In the genomic region with DNA sequence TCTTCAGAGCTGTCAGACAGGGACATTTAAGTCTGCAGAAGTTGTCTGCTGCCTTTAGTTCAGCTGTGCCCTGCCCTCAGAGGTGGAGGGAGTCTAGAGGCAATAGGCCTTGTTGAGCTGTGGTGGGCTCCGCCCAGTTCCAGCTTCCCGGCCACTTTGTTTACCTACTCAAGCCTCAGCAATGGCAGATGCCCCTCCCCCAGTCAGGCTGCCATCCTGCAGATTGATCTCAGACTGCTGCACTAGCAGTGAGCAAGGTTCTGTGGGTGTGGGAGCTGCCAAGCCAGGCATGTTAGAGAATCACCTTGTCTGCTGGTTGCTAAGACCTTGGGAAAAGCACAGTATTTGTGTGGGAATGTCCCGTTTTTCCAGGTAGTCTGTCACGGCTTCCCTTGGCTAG, we compare ENCODE assay signal across 8 cellular contexts. TPM values are rescaled to one million over a fixed set of nuclear protein-coding genes. Genes with fewer than 3 reads are reported as not detected.
DNase-seq lines count a peak whose midpoint lies in the region; ATAC-seq and TF ChIP-seq lines count a peak whose summit lies in the region.
"Not testable (repeated sequence)": the region's sequence is repeated elsewhere in the genome, so short reads cannot be mapped to it uniquely, and the experiment has no call there.

No MANE protein-coding gene starts in this region.

- not testable (repeated sequence) for H2AK5ac ChIP-seq in H9 (ENCODE audit: insufficient read length, low read length)

- not testable (repeated sequence) for H2BK120ac ChIP-seq in H9 (ENCODE audit: low read depth, low read length, poor library complexity, severe bottlenecking)

- H4K91ac ChIP-seq in H9 (ENCODE audit: insufficient read length, low read depth, low read length), result not testable (repeated sequence)

- H3K27ac ChIP-seq in H9 (ENCODE audit: insufficient read length, low read depth, low read length); WERI-Rb-1; left lung; spleen: not testable (repeated sequence)

- H3K9me3 Mint-ChIP-seq in Caco-2 (ENCODE audit: unreplicated experiment); H9: not testable (repeated sequence)

- not testable (repeated sequence) for H3K23me2 ChIP-seq in H9 (ENCODE audit: insufficient read length, low read depth, low read length, poor library complexity, severe bottlenecking)

- no CpG with 5 or more reads among the region's 4 CpGs for WGBS in H9 (ENCODE audit: extremely low coverage, insufficient read length, low lambda C conversion rate)
- WGBS in spleen, 5 donors, result 81 to 89% (median 84%) methylated on average over 4 of the region's 4 CpGs

- not testable (repeated sequence) for H3K4ac ChIP-seq in H9 (ENCODE audit: low read depth, low read length)

- H3K4me3 ChIP-seq in Caco-2 (ENCODE audit: low read depth, low read length); NT2/D1 (ENCODE audit: insufficient read length, low read depth); WERI-Rb-1 (ENCODE audit: low read depth, low read length); epithelial cell of esophagus (ENCODE audit: low read length); left lung; spleen: not testable (repeated sequence)

- H2BK20ac ChIP-seq in H9 (ENCODE audit: low read depth, low read length, poor library complexity, severe bottlenecking), result not testable (repeated sequence)

- H3K4me1 Mint-ChIP-seq in Caco-2 (ENCODE audit: low read depth, unreplicated experiment); H9: not testable (repeated sequence)

- TF ChIP-seq CTCF in Caco-2 (IDR thresholded peaks at IDR 0.05; ENCODE audit: insufficient read depth in 1 of 2, low read depth in 1 of 2, low read length in 1 of 2, severe bottlenecking in 1 of 2, unreplicated experiment in 1 of 2); H9 (conservative IDR thresholded peaks at IDR 0.05); WERI-Rb-1 (IDR thresholded peaks at IDR 0.05; ENCODE audit: low read depth, low read length); epithelial cell of esophagus (IDR thresholded peaks at IDR 0.05; ENCODE audit: insufficient read depth, low read depth, low read length, missing control alignments); left lung (IDR thresholded peaks at IDR 0.05); spleen (IDR thresholded peaks at IDR 0.05 in 8 of 11, conservative IDR thresholded peaks at IDR 0.05 in 3 of 11): not testable (repeated sequence)

- not testable (repeated sequence) for H4K20me1 ChIP-seq in H9 (ENCODE audit: control insufficient read depth, insufficient read depth, insufficient read length)

- not testable (repeated sequence) for TF ChIP-seq POLR2A in spleen (IDR thresholded peaks at IDR 0.05)

- H3K79me1 ChIP-seq in H9 (ENCODE audit: insufficient read depth, low read depth, low read length, poor library complexity, severe bottlenecking), result not testable (repeated sequence)

- not testable (repeated sequence) for H3T11ph ChIP-seq in H9 (ENCODE audit: low read length)

- not testable (repeated sequence) for H4K5ac ChIP-seq in H9 (ENCODE audit: insufficient read length, low read depth, low read length)

- H3K4me3 Mint-ChIP-seq in Caco-2 (ENCODE audit: unreplicated experiment); H9: not testable (repeated sequence)

- H3K23ac ChIP-seq in H9 (ENCODE audit: insufficient read length, low read depth, low read length), result not testable (repeated sequence)

- intact Hi-C loops in Caco-2 (cut with micrococcal nuclease; ENCODE audit: unreplicated experiment); left lung (cut with DNase I); spleen (cut with DNase I; ENCODE audit: low total_unique reads): not testable (repeated sequence)

- not testable (repeated sequence) for H2BK15ac ChIP-seq in H9 (ENCODE audit: low read depth, low read length)

- not testable (repeated sequence) for H3K27me3 ChIP-seq in Caco-2 (replicated peaks; ENCODE audit: control insufficient read depth, insufficient read depth, low read length); H9 (ENCODE audit: insufficient read depth, low read length); NT2/D1 (ENCODE audit: insufficient read depth, insufficient read length); WERI-Rb-1 (ENCODE audit: insufficient read depth, low read depth, severe bottlenecking); left lung; spleen (replicated peaks in 1 of 7)

- not testable (repeated sequence) for H3K18ac ChIP-seq in H9 (ENCODE audit: insufficient read length, low read depth, low read length)

- not testable (repeated sequence) for BruUV-seq in Caco-2 (replicated peaks; lab: Mats Ljungman, UMichigan)

- H3K9me3 ChIP-seq in Caco-2; H9 (ENCODE audit: control insufficient read depth, low read depth, low read length); NT2/D1 (ENCODE audit: insufficient read depth, low read length); WERI-Rb-1 (ENCODE audit: severe bottlenecking); left lung; spleen: not testable (repeated sequence)

- not testable (repeated sequence) for H3K56ac ChIP-seq in H9 (ENCODE audit: insufficient read length, low read depth, low read length)

- not testable (repeated sequence) for H3K9ac ChIP-seq in H9 (ENCODE audit: extremely low read depth, insufficient read length, low read length); NT2/D1 (ENCODE audit: insufficient read length, low read depth)

- DNase-seq in Caco-2 (peak; percentile 6 to 35), H9 (peak; percentile 43), NCI-H510A (lab: John Stamatoyannopoulos, UW) (peak; percentile 19), NT2/D1 (ENCODE audit: low read depth, low spot score) (peak; percentile 2), WERI-Rb-1 (peak; percentile 18), epithelial cell of esophagus (ENCODE audit: low read depth) (peak; percentile 32), left lung (peak in 1 of 2 donors; percentile 51), spleen (peak; percentile 52)

- H2BK12ac ChIP-seq in H9 (ENCODE audit: insufficient read length, low read depth, low read length), result not testable (repeated sequence)

- H3K14ac ChIP-seq in H9 (ENCODE audit: insufficient read depth, low read length), result not testable (repeated sequence)

- H4K8ac ChIP-seq in H9 (replicated peaks; ENCODE audit: insufficient read length, low read depth, low read length), result not testable (repeated sequence)

- not testable (repeated sequence) for H3K27ac Mint-ChIP-seq in Caco-2 (ENCODE audit: unreplicated experiment)
- peak overlapping the region in 1 of 3 experiments; percentile 64; a peak in 1 of 7 replicates for H3K27ac Mint-ChIP-seq in H9

- CTCF ChIA-PET in Caco-2 (lab: Charles Lee), result not testable (repeated sequence)

- not testable (repeated sequence) for H3K27me3 Mint-ChIP-seq in Caco-2 (ENCODE audit: insufficient read depth, unreplicated experiment); H9 (ENCODE audit: low read depth)

- not testable (repeated sequence) for H2BK5ac ChIP-seq in H9 (ENCODE audit: insufficient read length, low read length)

- not testable (repeated sequence) for H2AFZ ChIP-seq in H9 (ENCODE audit: low read length)

- POLR2A ChIA-PET in Caco-2 (lab: Charles Lee), result not testable (repeated sequence)

- H3K36me3 ChIP-seq in Caco-2 (ENCODE audit: control insufficient read depth, insufficient read depth, low read length); NT2/D1 (ENCODE audit: insufficient read depth, insufficient read length, low read length); WERI-Rb-1; left lung; spleen: not testable (repeated sequence)

- H3K36me3 Mint-ChIP-seq in Caco-2 (ENCODE audit: insufficient read depth, unreplicated experiment); H9 (ENCODE audit: insufficient read depth in 1 of 3, low read depth in 3 of 3): not testable (repeated sequence)

- peak; percentile 50 for ATAC-seq in left lung

- not testable (repeated sequence) for H3K79me2 ChIP-seq in H9 (ENCODE audit: insufficient read depth, low read length)

- not testable (repeated sequence) for H3K4me2 ChIP-seq in H9 (ENCODE audit: insufficient read depth, insufficient read length, low read length)

- not testable (repeated sequence) for H3K4me1 ChIP-seq in Caco-2; H9 (ENCODE audit: insufficient read depth, low read length); NT2/D1 (ENCODE audit: insufficient read depth, insufficient read length); left lung; spleen

RNA-seq across cellular contexts. Expression of a gene that starts 46.1 kb away (rescaled TPM):
- total RNA-seq in Caco-2 (2022) (not detected in 2 replicates), H9 (2021) (3.1 and 4.7 TPM in 2 replicates), left lung (10 to 100 TPM; 19.1 to 50.0 TPM), spleen (1 to 10 TPM; 2.4 to 6.6 (median 2.5) TPM)
- 1 to 10 TPM in 2 of 3 donors, under 1 TPM in 1; 0.65 to 2.7 (median 1.1) TPM for polyA plus RNA-seq in spleen
